Comparison of ENCODE assay signal across 18 cellular contexts in the genomic region with DNA sequence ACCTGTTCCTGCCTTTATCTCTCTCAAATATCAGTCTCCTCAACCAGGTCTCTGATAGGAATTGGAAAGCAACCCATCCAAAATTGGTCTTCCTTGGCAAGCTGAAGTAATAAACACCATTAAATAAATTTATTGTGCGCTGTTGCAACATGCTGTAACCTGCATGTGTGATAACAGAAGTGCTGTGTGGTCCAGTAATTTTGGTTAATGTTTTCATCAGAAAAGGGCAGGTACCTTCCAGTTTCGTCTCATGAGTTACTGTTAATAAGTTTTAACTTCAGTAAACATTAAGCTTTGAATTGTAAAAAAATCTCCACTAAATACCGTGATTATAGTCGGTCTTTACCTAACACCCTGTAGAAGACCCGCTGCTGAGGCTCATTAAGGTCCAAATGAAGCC.
DNase-seq lines count a peak whose midpoint lies in the region; ATAC-seq, FAIRE-seq and TF ChIP-seq lines count a peak whose summit lies in the region.
"Had no signal": no experiment of that assay in that cellular context is flagged by ENCODE, and none has a peak within 500 bp of the region (broad histone marks: within the 10 kb centered on the region; RNA-seq: fewer than 3 reads in every experiment).

No MANE protein-coding gene starts in this region.

- H3K27me3 Mint-ChIP-seq in astrocyte (ENCODE audit: low read depth, unreplicated experiment): no peaks in the 10 kb centered on the region
- H3K27me3 Mint-ChIP-seq: CD4-positive, CD25-positive, alpha-beta regulatory T cell had no signal

- FAIRE-seq in astrocyte (lab: Jason Lieb, UNC) (peak; percentile 39), kidney (lab: Jason Lieb, UNC) (no peak)
- FAIRE-seq: G401.6, GM12892 had no signal

- no peaks in the 10 kb centered on the region for H3K79me2 ChIP-seq in astrocyte (ENCODE audit: insufficient read depth, low read length)

- no peak for TF ChIP-seq CTCF in astrocyte (IDR thresholded peaks at IDR 0.05; ENCODE audit: insufficient read depth, low read depth, low read length)
- no peak for TF ChIP-seq CTCF in kidney (IDR thresholded peaks at IDR 0.05; ENCODE audit: borderline replicate concordance, extremely low read depth, insufficient read depth)
- no peak for TF ChIP-seq CTCF in uterus (IDR thresholded peaks at IDR 0.05)

- no peaks in the 10 kb centered on the region for H3K4me1 Mint-ChIP-seq in astrocyte (ENCODE audit: low read depth, unreplicated experiment)
- H3K4me1 Mint-ChIP-seq: B cell; CD4-positive, CD25-positive, alpha-beta regulatory T cell had no signal

- H3K27ac ChIP-seq in astrocyte (ENCODE audit: low read depth, low read length) (no peak overlapping the region), kidney (ENCODE audit: low read depth in 2 of 2, low read length in 2 of 2) (no peak overlapping the region), uterus (peak overlapping the region; percentile 42 to 54)
- H3K27ac ChIP-seq: BLaER1, C4-2B had no signal

- H3K4me3 ChIP-seq in astrocyte (ENCODE audit: insufficient read depth, low read depth, low read length): no peak overlapping the region
- H3K4me3 ChIP-seq in kidney (ENCODE audit: low read length in 2 of 2): peak overlapping the region; percentile 27 to 33
- no peak overlapping the region for H3K4me3 ChIP-seq in uterus
- H3K4me3 ChIP-seq: BLaER1, HAP-1 had no signal

- no peaks in the 10 kb centered on the region for H3K9me3 ChIP-seq in astrocyte (ENCODE audit: insufficient read depth, low read depth, low read length)
- H3K9me3 ChIP-seq in kidney (ENCODE audit: control insufficient read depth in 1 of 2, low read length in 2 of 2): no peaks in the 10 kb centered on the region
- H3K9me3 ChIP-seq in uterus: no peaks in the 10 kb centered on the region
- H3K9me3 ChIP-seq: BLaER1, Caco-2, HAP-1 had no signal

- H3K9ac ChIP-seq in astrocyte (ENCODE audit: low read length) (no peak overlapping the region), kidney (ENCODE audit: low read length in 2 of 2) (no peak overlapping the region)
- H3K9ac ChIP-seq: BLaER1 had no signal

- no peak overlapping the region for H2AFZ ChIP-seq in astrocyte (ENCODE audit: low read depth, low read length)

- H3K27ac Mint-ChIP-seq in astrocyte (ENCODE audit: unreplicated experiment): no peak overlapping the region
- H3K27ac Mint-ChIP-seq: B cell; CD4-positive, CD25-positive, alpha-beta regulatory T cell; CD8-positive, alpha-beta T cell had no signal

- no peak for TF ChIP-seq POLR2A in uterus (IDR thresholded peaks at IDR 0.05)

- H3K36me3 Mint-ChIP-seq in astrocyte (ENCODE audit: low read depth, unreplicated experiment): no peaks in the 10 kb centered on the region
- H3K36me3 Mint-ChIP-seq: CD4-positive, CD25-positive, alpha-beta regulatory T cell; CD8-positive, alpha-beta T cell had no signal

- no peaks in the 10 kb centered on the region for H3K4me1 ChIP-seq in astrocyte (ENCODE audit: insufficient read depth, low read length)
- peaks cover 0 to 5% of the 10 kb centered on the region in 2 donors for H3K4me1 ChIP-seq in kidney (ENCODE audit: control insufficient read depth in 1 of 2, insufficient read depth in 1 of 2, low read depth in 1 of 2, low read length in 2 of 2)
- H3K4me1 ChIP-seq in uterus: peaks cover 0 to 8% of the 10 kb centered on the region in 2 donors
- H3K4me1 ChIP-seq: BLaER1, Caco-2, HAP-1 had no signal

- DNase-seq in astrocyte (ENCODE audit: low read depth) (no peak), kidney (no peak), uterus (no peak), HuH-7.5 (ENCODE audit: low spot score) (no peak), RKO (ENCODE audit: low spot score) (no peak)
- DNase-seq: Caco-2; CD4-positive, CD25-positive, alpha-beta regulatory T cell; CD8-positive, alpha-beta T cell; DMS153; DND-41; GOT3 had no signal

- H3K36me3 ChIP-seq in astrocyte (ENCODE audit: insufficient read depth, low read length) (no peaks in the 10 kb centered on the region), kidney (ENCODE audit: control insufficient read depth in 1 of 2, insufficient read depth in 2 of 2, low read length in 2 of 2) (no peaks in the 10 kb centered on the region), uterus (no peaks in the 10 kb centered on the region)
- H3K36me3 ChIP-seq: BLaER1, HAP-1 had no signal

- H3K9me3 Mint-ChIP-seq in astrocyte (ENCODE audit: unreplicated experiment): peaks cover 5% of the 10 kb centered on the region

- intact Hi-C loops in kidney (cut with DNase I) (no loop called here), uterus (cut with DNase I; ENCODE audit: low total_unique reads) (no loop called here)

- no peak for ATAC-seq in HG03565 (IDR thresholded peaks at IDR 0.05; ENCODE audit: unreplicated experiment)
- ATAC-seq: CD8-positive, alpha-beta T cell had no signal

- no peaks in the 10 kb centered on the region for H4K20me1 ChIP-seq in astrocyte (ENCODE audit: insufficient read depth, low read length)
- H4K20me1 ChIP-seq: BLaER1 had no signal

- H3K27me3 ChIP-seq in astrocyte (ENCODE audit: insufficient read depth, low read length): no peaks in the 10 kb centered on the region
- no peaks in the 10 kb centered on the region for H3K27me3 ChIP-seq in uterus
- H3K27me3 ChIP-seq: BLaER1 had no signal

- no peak overlapping the region for H3K4me2 ChIP-seq in astrocyte (ENCODE audit: low read length)
- H3K4me2 ChIP-seq: BLaER1 had no signal

- no peak overlapping the region for H3K4me3 Mint-ChIP-seq in astrocyte (ENCODE audit: unreplicated experiment)
- H3K4me3 Mint-ChIP-seq: B cell; CD4-positive, CD25-positive, alpha-beta regulatory T cell; CD8-positive, alpha-beta T cell had no signal

Comparison
In these comparisons a context has a peak if more than half of its experiments do, and no peak if none do; other contexts are left out.
1. H3K27ac ChIP-seq: peak in uterus (2 of 2); none in astrocyte (single experiment) and kidney (0 of 2).
2. H3K4me3 ChIP-seq: peak in kidney (2 of 2); none in astrocyte (single experiment) and uterus (0 of 2).